In the genomic region with DNA sequence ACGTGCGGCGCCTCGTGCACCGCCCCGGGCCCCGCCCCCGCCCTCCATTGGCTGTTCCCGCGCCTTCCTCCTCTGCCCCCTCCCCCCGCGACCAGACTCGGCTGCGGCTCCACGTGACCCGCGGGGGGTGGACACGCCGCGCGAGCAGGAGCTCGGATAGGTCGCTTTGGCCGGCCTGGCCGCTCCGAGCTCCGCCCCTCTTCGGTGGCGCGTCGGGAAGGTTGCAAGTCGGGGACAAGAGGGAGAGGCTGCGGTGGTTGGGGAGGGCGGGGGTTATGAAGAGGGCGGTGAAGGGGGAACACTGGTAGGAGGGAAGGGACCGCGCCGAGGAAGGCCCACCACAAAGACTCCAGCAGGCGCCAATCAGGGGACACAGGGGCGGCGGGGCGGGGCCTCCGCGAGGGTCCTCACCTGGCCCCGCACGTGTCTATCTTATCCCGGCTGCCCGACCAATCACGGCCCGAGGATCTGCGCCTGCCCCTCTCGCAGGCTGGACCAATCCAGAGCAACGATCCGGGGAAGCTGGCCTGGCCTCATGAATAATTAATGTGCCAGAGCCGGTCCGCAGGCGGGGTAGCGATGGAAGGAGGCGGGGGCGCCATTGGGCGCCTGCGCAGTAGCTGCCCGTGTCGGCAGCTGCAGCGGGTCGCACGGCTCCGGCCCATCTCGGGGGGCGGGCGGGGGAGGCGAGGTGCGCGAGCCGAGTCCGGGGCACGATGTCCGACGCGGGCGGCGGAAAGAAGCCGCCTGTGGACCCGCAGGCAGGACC, we compare ENCODE assay signal across 8 cellular contexts. TPM values are rescaled to one million over a fixed set of nuclear protein-coding genes. Genes with fewer than 3 reads are reported as not detected.
DNase-seq lines count a peak whose midpoint lies in the region; ATAC-seq, FAIRE-seq and TF ChIP-seq lines count a peak whose summit lies in the region.

Gene TEF (plus strand): TSS at position 614 of the 769 bp plus-strand sequence. CDS start 103 bp downstream, at position 717.

- H3K4me3 ChIP-seq in fibroblast of mammary gland (ENCODE audit: control insufficient read depth, low read depth, low read length) = peak within 1 kb of the TSS; percentile 61
- H3K4me3 ChIP-seq in naive thymus-derived CD4-positive, alpha-beta T cell (ENCODE audit: low read length) = peak within 1 kb of the TSS; percentile 86

- peak within 1 kb of the TSS; percentile 97 for H3K27ac ChIP-seq in RWPE1
- H3K27ac ChIP-seq in naive thymus-derived CD4-positive, alpha-beta T cell (ENCODE audit: low read depth, low read length) = peak within 1 kb of the TSS; percentile 95

- H3K27me3 Mint-ChIP-seq in naive thymus-derived CD4-positive, alpha-beta T cell = peaks cover 0 to 5% (median 0%) of the 10 kb centered on the region in 5 donors
- H3K27me3 Mint-ChIP-seq in stimulated activated memory B cell treated with anti-CD40 and anti-IgM and Interleukin-4, amounts not matched to agents 10 μg/mL and 1 μg/mL and 100 μg/mL, for 72 hours = no peaks in the 10 kb centered on the region

- POLR2A ChIA-PET in RWPE1 (lab: Yijun Ruan, JAX; ENCODE audit: low non-redundant PET) = interaction anchor here (0.6 to 1.1 kb wide), 3 partner anchors 28 to 96 kb away, joined by 4 to 5 read pairs (median 4); partner anchors contain the start of gene RANGAP1
- POLR2A ChIA-PET in naive thymus-derived CD4-positive, alpha-beta T cell (lab: Charles Lee) = interaction anchor here (0.6 to 3.2 kb wide), 23 partner anchors 8 to 745 kb away, joined by 3 to 24 read pairs (median 4); partner anchors contain the start of genes ACO2, EP300, MRTFA and PHF5A

- no peaks in the 10 kb centered on the region for H3K36me3 Mint-ChIP-seq in naive thymus-derived CD4-positive, alpha-beta T cell
- no peaks in the 10 kb centered on the region for H3K36me3 Mint-ChIP-seq in stimulated activated memory B cell treated with anti-CD40 and anti-IgM and Interleukin-4, amounts not matched to agents 10 μg/mL and 1 μg/mL and 100 μg/mL, for 72 hours

- no peaks in the 10 kb centered on the region for H3K9me3 Mint-ChIP-seq in naive thymus-derived CD4-positive, alpha-beta T cell
- H3K9me3 Mint-ChIP-seq in stimulated activated memory B cell treated with anti-CD40 and anti-IgM and Interleukin-4, amounts not matched to agents 10 μg/mL and 1 μg/mL and 100 μg/mL, for 72 hours = no peaks in the 10 kb centered on the region

- no peaks in the 10 kb centered on the region for H3K27me3 ChIP-seq in naive thymus-derived CD4-positive, alpha-beta T cell (ENCODE audit: control insufficient read depth in 2 of 2, insufficient read depth in 2 of 2, low read length in 2 of 2)

- FAIRE-seq in H54 (lab: Jason Lieb, UNC) = no peak

- no peak for TF ChIP-seq CTCF in RWPE1 (conservative IDR thresholded peaks at IDR 0.05; ENCODE audit: low read depth)
- TF ChIP-seq CTCF in fibroblast of mammary gland (conservative IDR thresholded peaks at IDR 0.05; ENCODE audit: control insufficient read depth, insufficient read depth, low read depth, low read length) = no peak

- intact Hi-C loops in naive thymus-derived CD4-positive, alpha-beta T cell (cut with micrococcal nuclease) = loop anchor here (1.0 to 10.0 kb wide), 20 partner anchors 23 to 1633 kb away; partner anchors contain the start of genes DESI1 (in 2 of the 2), L3MBTL2 (in 2 of the 2), RANGAP1 (in 2 of the 2) and RBX1 (in 2 of the 2)

- peaks cover 5 to 29% (median 19%) of the 10 kb centered on the region in 7 donors for H3K4me1 Mint-ChIP-seq in naive thymus-derived CD4-positive, alpha-beta T cell
- peaks cover 14% of the 10 kb centered on the region for H3K4me1 Mint-ChIP-seq in stimulated activated memory B cell treated with anti-CD40 and anti-IgM and Interleukin-4, amounts not matched to agents 10 μg/mL and 1 μg/mL and 100 μg/mL, for 72 hours

- 0 out of 2 replicates have a peak, but pooled peaks have one; percentile 21 for TF ChIP-seq POLR2A in H54 (IDR thresholded peaks at IDR 0.05; ENCODE audit: low read depth, low read length)

- DNase-seq in EH (ENCODE audit: low read depth) (peak; percentile 99), H54 (ENCODE audit: insufficient read length, low spot score) (peak; percentile 92), LoVo (ENCODE audit: low spot score) (peak; percentile 99), RWPE1 (ENCODE audit: low spot score) (peak; percentile 97), fibroblast of mammary gland (ENCODE audit: low read depth) (peak; percentile 96)
- DNase-seq in activated T-helper 9 cell treated with anti-CD3 and anti-CD28 coated beads, Interleukin-2, amount 50 U/mL, for 16 hours (ENCODE audit: low read depth) = peak; percentile 97
- DNase-seq in naive thymus-derived CD4-positive, alpha-beta T cell = peak; percentile 97 to 99 (median 98)

- no peaks in the 10 kb centered on the region for H3K36me3 ChIP-seq in naive thymus-derived CD4-positive, alpha-beta T cell (ENCODE audit: control insufficient read depth in 2 of 3, insufficient read depth in 3 of 3, low read length in 3 of 3)

- ATAC-seq in naive thymus-derived CD4-positive, alpha-beta T cell = peak; percentile 89
- peak; percentile 96 for ATAC-seq in stimulated activated memory B cell treated with anti-CD40 and anti-IgM and Interleukin-4, amounts not matched to agents 10 μg/mL and 1 μg/mL and 100 μg/mL, for 72 hours

- H3K9me3 ChIP-seq in naive thymus-derived CD4-positive, alpha-beta T cell (ENCODE audit: control insufficient read depth in 2 of 3, low read length in 3 of 3) = no peaks in the 10 kb centered on the region

- peak within 1 kb of the TSS; percentile 90 to 97 (median 94) for H3K4me3 Mint-ChIP-seq in naive thymus-derived CD4-positive, alpha-beta T cell
- peak within 1 kb of the TSS; percentile 90 for H3K4me3 Mint-ChIP-seq in stimulated activated memory B cell treated with anti-CD40 and anti-IgM and Interleukin-4, amounts not matched to agents 10 μg/mL and 1 μg/mL and 100 μg/mL, for 72 hours

- CTCF ChIA-PET in RWPE1 (lab: Yijun Ruan, JAX) = interaction anchor here (0.5 to 0.7 kb wide), 4 partner anchors 9 to 480 kb away, joined by 3 to 4 read pairs (median 3); no protein-coding TSS in a partner anchor
- CTCF ChIA-PET in naive thymus-derived CD4-positive, alpha-beta T cell (lab: Charles Lee) = interaction anchor here (0.7 to 3.7 kb wide), 4 partner anchors 10 to 80 kb away, joined by 3 to 15 read pairs (median 4); partner anchors contain the start of gene ZC3H7B

- H3K4me1 ChIP-seq in naive thymus-derived CD4-positive, alpha-beta T cell (ENCODE audit: control insufficient read depth in 2 of 2, insufficient read depth in 2 of 2, low read length in 2 of 2) = peaks cover 5 to 14% of the 10 kb centered on the region in 2 donors

- peak within 1 kb of the TSS; percentile 94 to 99 (median 98) for H3K27ac Mint-ChIP-seq in naive thymus-derived CD4-positive, alpha-beta T cell
- H3K27ac Mint-ChIP-seq in stimulated activated memory B cell treated with anti-CD40 and anti-IgM and Interleukin-4, amounts not matched to agents 10 μg/mL and 1 μg/mL and 100 μg/mL, for 72 hours = peak within 1 kb of the TSS; percentile 94

RNA-seq across cellular contexts. Expression of gene TEF, which starts in this region (rescaled TPM):
- total RNA-seq in naive thymus-derived CD4-positive, alpha-beta T cell = 1 to 10 TPM; 3.8 to 8.4 (median 6.2) TPM
- 1 to 10 TPM; 3.5 to 6.4 TPM for polyA plus RNA-seq in naive thymus-derived CD4-positive, alpha-beta T cell

Comparison
In these comparisons a context has a peak if more than half of its experiments do, and no peak if none do; other contexts are left out.
1. Peak in every context shown above with its lines: DNase-seq, ATAC-seq, H3K4me3 ChIP-seq and H3K27ac ChIP-seq.